ENCODE assay signal across 14 cellular contexts in the genomic region with DNA sequence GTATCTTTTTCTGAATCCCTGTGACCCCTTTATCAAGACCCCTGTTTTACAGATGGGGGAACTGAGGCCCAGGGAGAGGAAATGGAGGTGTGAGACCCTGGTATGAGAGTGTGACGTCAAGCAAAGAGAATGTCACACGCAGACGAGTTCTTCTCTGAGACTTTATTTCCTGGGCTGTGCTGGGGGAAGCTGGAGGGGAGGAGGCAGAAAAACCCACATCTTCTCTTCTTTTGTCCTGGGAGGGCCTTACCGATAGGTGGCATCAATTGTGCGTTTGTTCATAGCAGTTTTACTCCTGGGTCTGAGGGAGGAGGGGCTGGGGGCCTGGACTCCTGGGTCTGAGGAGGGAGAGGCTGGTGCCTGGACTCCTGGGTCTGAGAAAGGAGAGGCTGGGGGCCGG. TPM values are rescaled to one million over a fixed set of nuclear protein-coding genes. Genes with fewer than 3 reads are reported as not detected.
DNase-seq lines count a peak whose midpoint lies in the region; ATAC-seq, FAIRE-seq and TF ChIP-seq lines count a peak whose summit lies in the region.
"Had no signal": no experiment of that assay in that cellular context is flagged by ENCODE, and none has a peak within 500 bp of the region (broad histone marks: within the 10 kb centered on the region; RNA-seq: fewer than 3 reads in every experiment).

No MANE protein-coding gene starts in this region.

- H3K9ac ChIP-seq in Karpas-422 (ENCODE audit: low read length) = no peak overlapping the region

- no peak overlapping the region for H3K4me3 Mint-ChIP-seq in MCF 10A (ENCODE audit: unreplicated experiment)
- H3K4me3 Mint-ChIP-seq: activated naive CD8-positive, alpha-beta T cell treated with anti-CD3 and anti-CD28 coated beads, Interleukin-2, amount 10 ng/mL, durations not matched to agents 7 days and 5 days had no signal

- no peak overlapping the region for H2AFZ ChIP-seq in Karpas-422 (ENCODE audit: low read length)

- POLR2A ChIA-PET in MCF 10A (lab: Yijun Ruan, JAX) = no interaction called here

- CTCF ChIA-PET in MCF 10A (lab: Yijun Ruan, JAX) = no interaction called here

- no peak for TF ChIP-seq POLR2A in breast epithelium (IDR thresholded peaks at IDR 0.05)

- no peaks in the 10 kb centered on the region for H3K9me2 ChIP-seq in Karpas-422 (replicated peaks; ENCODE audit: insufficient read depth, low read length)

- peak; percentile 11 for TF ChIP-seq CTCF in MCF 10A (IDR thresholded peaks at IDR 0.05; ENCODE audit: unreplicated experiment)
- TF ChIP-seq CTCF in breast epithelium (IDR thresholded peaks at IDR 0.05) = no peak
- TF ChIP-seq CTCF in bronchial epithelial cell (IDR thresholded peaks at IDR 0.05; ENCODE audit: insufficient read depth, low read length, severe bottlenecking) = peak; percentile 1

- no peak overlapping the region for H3K4me3 ChIP-seq in breast epithelium
- H3K4me3 ChIP-seq in Karpas-422 (ENCODE audit: low read length) = no peak overlapping the region
- no peak overlapping the region for H3K4me3 ChIP-seq in bronchial epithelial cell (ENCODE audit: low read depth, low read length)

- no peaks in the 10 kb centered on the region for H3K4me1 Mint-ChIP-seq in MCF 10A (ENCODE audit: insufficient read depth, unreplicated experiment)

- H3K27ac Mint-ChIP-seq in MCF 10A (ENCODE audit: low read depth, unreplicated experiment) = no peak overlapping the region
- H3K27ac Mint-ChIP-seq: activated naive CD8-positive, alpha-beta T cell treated with anti-CD3 and anti-CD28 coated beads, Interleukin-2, amount 10 ng/mL, durations not matched to agents 7 days and 5 days had no signal

- H3K36me3 ChIP-seq in breast epithelium (no peaks in the 10 kb centered on the region), Karpas-422 (ENCODE audit: insufficient read depth, low read length) (no peaks in the 10 kb centered on the region), bronchial epithelial cell (ENCODE audit: control insufficient read depth, insufficient read depth, low read length) (no peaks in the 10 kb centered on the region)

- DNase-seq in MCF 10A (ENCODE audit: unreplicated experiment) = no peak
- DNase-seq in breast epithelium (ENCODE audit: low spot score in 2 of 2) = no peak
- peak; percentile 71 for DNase-seq in Karpas-422
- no peak for DNase-seq in bronchial epithelial cell (ENCODE audit: low read depth)
- no peak for DNase-seq in NCI-H187 treated with DMSO at 0.1 percent for 48 hours (lab: John Stamatoyannopoulos, UW)
- DNase-seq in kidney glomerular epithelial cell (lab: John Stamatoyannopoulos, UW) = no peak
- no peak for DNase-seq in SW480 (ENCODE audit: low spot score)
- DNase-seq: activated CD4-positive, alpha-beta T cell treated with anti-CD3 and anti-CD28 coated beads, Interleukin-2, amount 50 U/mL, for 1 hour; activated naive CD8-positive, alpha-beta T cell treated with anti-CD3 and anti-CD28 coated beads, Interleukin-2, amount 10 ng/mL, durations not matched to agents 7 days and 5 days; KG1 had no signal

- H3K4me1 ChIP-seq in breast epithelium (no peaks in the 10 kb centered on the region), Karpas-422 (ENCODE audit: low read length) (peaks cover 8% of the 10 kb centered on the region)

- no peak overlapping the region for H3K27ac ChIP-seq in breast epithelium
- no peak overlapping the region for H3K27ac ChIP-seq in Karpas-422 (ENCODE audit: low read length)
- H3K27ac ChIP-seq: epithelial cell of prostate had no signal

- no peak for FAIRE-seq in bronchial epithelial cell (lab: Jason Lieb, UNC)

- H3K79me2 ChIP-seq in Karpas-422 (ENCODE audit: low read length) = no peaks in the 10 kb centered on the region

- H3K27me3 Mint-ChIP-seq in MCF 10A (ENCODE audit: insufficient read depth, unreplicated experiment) = peaks cover 21% of the 10 kb centered on the region

- H3K9me3 Mint-ChIP-seq in MCF 10A (ENCODE audit: unreplicated experiment) = peaks cover 7% of the 10 kb centered on the region
- H3K9me3 Mint-ChIP-seq: activated naive CD8-positive, alpha-beta T cell treated with anti-CD3 and anti-CD28 coated beads, Interleukin-2, amount 10 ng/mL, durations not matched to agents 7 days and 5 days had no signal

- no TSS peak for BruUV-seq in MCF 10A (replicated peaks; lab: Mats Ljungman, UMichigan)

- ATAC-seq in HG03520 (IDR thresholded peaks at IDR 0.05; ENCODE audit: unreplicated experiment) = no peak
- ATAC-seq: left lobe of liver had no signal

- intact Hi-C loops in MCF 10A (cut with micrococcal nuclease) = no loop called here
- intact Hi-C loops in breast epithelium (cut with DNase I; ENCODE audit: low total_unique reads) = no loop called here

- H3K9me3 ChIP-seq in breast epithelium (peaks cover 0 to 12% of the 10 kb centered on the region in 2 donors), Karpas-422 (ENCODE audit: low read length) (no peaks in the 10 kb centered on the region)

- no peaks in the 10 kb centered on the region for H3K36me3 Mint-ChIP-seq in MCF 10A (ENCODE audit: insufficient read depth, unreplicated experiment)
- H3K36me3 Mint-ChIP-seq: activated naive CD8-positive, alpha-beta T cell treated with anti-CD3 and anti-CD28 coated beads, Interleukin-2, amount 10 ng/mL, durations not matched to agents 7 days and 5 days had no signal

- no peaks in the 10 kb centered on the region for H4K20me1 ChIP-seq in Karpas-422 (ENCODE audit: insufficient read depth, low read depth, low read length)

- H3K27me3 ChIP-seq in breast epithelium = peaks cover 0 to 14% of the 10 kb centered on the region in 2 donors
- H3K27me3 ChIP-seq in Karpas-422 (ENCODE audit: low read length) = no peaks in the 10 kb centered on the region
- no peaks in the 10 kb centered on the region for H3K27me3 ChIP-seq in bronchial epithelial cell (ENCODE audit: control insufficient read depth, insufficient read depth, low read length)

- H3K4me2 ChIP-seq in Karpas-422 (ENCODE audit: low read depth, low read length, poor library complexity, severe bottlenecking) = no peak overlapping the region

RNA-seq across cellular contexts. Expression of gene KLK15, which starts 4.9 kb away (rescaled TPM):
- not detected in 2 replicates for total RNA-seq in MCF 10A (2022)
- not detected for total RNA-seq in breast epithelium
- not detected in 2 replicates for total RNA-seq in Karpas-422 (2014; rRNA removed; shearing (Covaris generic); ENCODE audit: low replicate concordance)
- not detected in 2 replicates for total RNA-seq in bronchial epithelial cell
- total RNA-seq: activated naive CD8-positive, alpha-beta T cell treated with anti-CD3 and anti-CD28 coated beads, Interleukin-2, amount 10 ng/mL, durations not matched to agents 7 days and 5 days; left lobe of liver; pulmonary artery endothelial cell had no signal

RNA-seq across cellular contexts. Expression of gene KLK1, which starts 14.7 kb away (rescaled TPM):
- total RNA-seq in MCF 10A (2022) = 0.84 and 0.88 TPM in 2 replicates
- under 1 TPM in 2 of 3 donors, not detected in 1; 0.33 to 0.44 TPM for total RNA-seq in breast epithelium
- total RNA-seq in Karpas-422 (2014; rRNA removed; shearing (Covaris generic); ENCODE audit: low replicate concordance) = not detected in 2 replicates
- not detected in 2 replicates for total RNA-seq in bronchial epithelial cell
- total RNA-seq: pulmonary artery endothelial cell had no signal

RNA-seq across cellular contexts. Expression of gene KLK3, which starts 16.5 kb away (rescaled TPM):
- total RNA-seq in MCF 10A (2022) = not detected in 2 replicates
- 10 to 100 TPM in 1 of 3 donors, under 1 TPM in 1, not detected in 1; 0.32 to 45.2 TPM for total RNA-seq in breast epithelium
- not detected in 2 replicates for total RNA-seq in Karpas-422 (2014; rRNA removed; shearing (Covaris generic); ENCODE audit: low replicate concordance)
- total RNA-seq in bronchial epithelial cell = not detected in 2 replicates
- total RNA-seq: activated naive CD8-positive, alpha-beta T cell treated with anti-CD3 and anti-CD28 coated beads, Interleukin-2, amount 10 ng/mL, durations not matched to agents 7 days and 5 days; left lobe of liver; pulmonary artery endothelial cell had no signal

RNA-seq across cellular contexts. Expression of gene KLK2, which starts 35.0 kb away (rescaled TPM):
- not detected in 2 replicates for total RNA-seq in MCF 10A (2022)
- 10 to 100 TPM in 1 of 3 donors, under 1 TPM in 2; 0.44 to 14.7 (median 0.48) TPM for total RNA-seq in breast epithelium
- 0.11 and 1.8 TPM in 2 replicates for total RNA-seq in Karpas-422 (2014; rRNA removed; shearing (Covaris generic); ENCODE audit: low replicate concordance)
- 0.53 TPM in 1 of 2 replicates, not detected in the other for total RNA-seq in bronchial epithelial cell
- total RNA-seq: left lobe of liver, pulmonary artery endothelial cell had no signal

RNA-seq across cellular contexts. Expression of gene ACP4, which starts 48.0 kb away (rescaled TPM):
- not detected in 2 replicates for total RNA-seq in MCF 10A (2022)
- total RNA-seq in breast epithelium = not detected
- total RNA-seq in Karpas-422 (2014; rRNA removed; shearing (Covaris generic); ENCODE audit: low replicate concordance) = not detected in 2 replicates
- not detected in 2 replicates for total RNA-seq in bronchial epithelial cell
- total RNA-seq: activated naive CD8-positive, alpha-beta T cell treated with anti-CD3 and anti-CD28 coated beads, Interleukin-2, amount 10 ng/mL, durations not matched to agents 7 days and 5 days; left lobe of liver; pulmonary artery endothelial cell had no signal

Comparison
In these comparisons a context has a peak if more than half of its experiments do, and no peak if none do; other contexts are left out.
1. CTCF ChIP-seq: peak in MCF 10A (single experiment) and bronchial epithelial cell (single experiment); none in breast epithelium (0 of 3).